In the genomic region with DNA sequence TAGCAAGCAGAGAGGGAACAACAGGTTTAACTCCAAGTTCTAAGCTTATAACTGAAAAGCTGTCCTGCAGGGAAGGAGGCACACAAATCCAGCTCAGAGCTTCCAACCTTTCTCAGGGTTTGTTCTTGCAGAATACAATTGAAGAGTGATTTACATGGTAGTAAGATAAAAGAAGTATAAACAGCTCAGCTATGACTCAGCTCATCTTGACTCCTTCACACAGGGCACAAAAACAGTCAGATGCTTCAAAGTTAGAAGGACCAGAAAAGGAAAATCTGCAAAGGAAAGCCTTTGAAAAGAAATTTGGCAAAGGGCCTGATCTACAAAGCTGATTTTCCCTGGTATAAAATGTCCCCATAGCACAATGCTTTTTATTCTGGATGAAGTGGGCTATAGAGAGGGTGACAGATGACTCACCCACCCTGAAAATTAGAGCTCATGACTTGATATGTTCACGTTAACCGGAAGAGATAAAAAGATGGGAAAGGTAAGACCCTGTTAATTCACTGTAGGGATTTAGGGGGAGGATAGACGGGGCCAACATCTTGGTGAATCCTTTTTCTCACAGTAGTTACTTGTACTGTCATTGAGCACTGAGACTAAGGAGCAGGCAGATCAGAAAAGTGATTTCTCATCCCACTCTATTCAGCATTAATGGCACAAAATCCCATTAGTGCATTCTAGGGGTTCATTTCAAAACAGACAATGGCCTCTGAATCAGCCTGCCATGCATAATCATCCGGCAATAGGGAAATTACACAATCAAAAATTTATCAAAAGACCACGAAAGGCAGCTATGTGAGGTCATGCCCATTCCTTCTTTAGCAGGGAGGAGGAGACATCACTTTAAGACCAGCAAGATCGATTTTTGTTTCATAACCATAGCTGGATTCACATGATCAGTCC, we compare ENCODE assay signal across 13 cellular contexts.
DNase-seq lines count a peak whose midpoint lies in the region; TF ChIP-seq lines count a peak whose summit lies in the region.
"Had no signal": no experiment of that assay in that cellular context is flagged by ENCODE, and none has a peak within 500 bp of the region (broad histone marks: within the 10 kb centered on the region; RNA-seq: fewer than 3 reads in every experiment).

No MANE protein-coding gene starts in this region.

- no peaks in the 10 kb centered on the region for H3K27me3 ChIP-seq in ACC112 (ENCODE audit: insufficient read depth, low read length)
- H3K27me3 ChIP-seq: BLaER1, dorsolateral prefrontal cortex had no signal

- H3K27ac Mint-ChIP-seq in glutamatergic neuron (ENCODE audit: unreplicated experiment) = peak overlapping the region; percentile 26
- H3K27ac Mint-ChIP-seq: activated naive CD4-positive, alpha-beta T cell treated with anti-CD3 and anti-CD28 coated beads, Interleukin-2, amount 50 U/mL, for 72 hours had no signal

- TF ChIP-seq CTCF in HEK293 (tag by site-specific recombination; IDR thresholded peaks at IDR 0.05) (no peak), astrocyte of the cerebellum (IDR thresholded peaks at IDR 0.05; ENCODE audit: low read depth, low read length, missing control alignments) (no peak), glutamatergic neuron (IDR thresholded peaks at IDR 0.05; ENCODE audit: partially characterized antibody, unreplicated experiment) (no peak)

- H3K4me3 Mint-ChIP-seq in glutamatergic neuron (ENCODE audit: unreplicated experiment) = no peak overlapping the region

- no peaks in the 10 kb centered on the region for H3K36me3 Mint-ChIP-seq in glutamatergic neuron (ENCODE audit: unreplicated experiment)
- H3K36me3 Mint-ChIP-seq: activated naive CD4-positive, alpha-beta T cell treated with anti-CD3 and anti-CD28 coated beads, Interleukin-2, amount 50 U/mL, for 72 hours had no signal

- peaks cover 3% of the 10 kb centered on the region for H3K27me3 Mint-ChIP-seq in glutamatergic neuron (ENCODE audit: unreplicated experiment)

- H3K9me3 Mint-ChIP-seq in glutamatergic neuron (ENCODE audit: unreplicated experiment) = peaks cover 3% of the 10 kb centered on the region
- H3K9me3 Mint-ChIP-seq: activated naive CD4-positive, alpha-beta T cell treated with anti-CD3 and anti-CD28 coated beads, Interleukin-2, amount 50 U/mL, for 72 hours had no signal

- H3K36me3 ChIP-seq in ACC112 (ENCODE audit: insufficient read depth, low read length) (no peaks in the 10 kb centered on the region), HEK293 (ENCODE audit: control insufficient read depth in 2 of 2, insufficient read depth in 1 of 2, low read length in 2 of 2) (no peaks in the 10 kb centered on the region)
- H3K36me3 ChIP-seq: BLaER1 had no signal

- no peaks in the 10 kb centered on the region for H3K9me3 ChIP-seq in HEK293 (ENCODE audit: control insufficient read depth, insufficient read depth, low read depth, low read length)
- H3K9me3 ChIP-seq: BLaER1 had no signal

- peak overlapping the region; percentile 62 for H3K27ac ChIP-seq in ACC112 (ENCODE audit: low read depth, low read length)
- no peak overlapping the region for H3K27ac ChIP-seq in HEK293 (ENCODE audit: extremely low read depth, low read depth, low read length)
- H3K27ac ChIP-seq: BLaER1 had no signal

- POLR2A ChIA-PET in HEK293 (lab: Yijun Ruan, JAX) = no interaction called here

- no peaks in the 10 kb centered on the region for H3K79me2 ChIP-seq in ACC112 (ENCODE audit: control insufficient read depth, insufficient read depth, low read length, unreplicated experiment)

- in situ Hi-C loops in astrocyte of the cerebellum (cut with HindIII; ENCODE audit: low sequenced_read_pairs) = loop anchor here (10.0 kb wide), 1 partner anchor 552 kb away; no protein-coding TSS in a partner anchor

- DNase-seq in astrocyte of the cerebellum (ENCODE audit: low read depth) (peak; percentile 49), glutamatergic neuron (no peak), SKM-1 treated with dmso at 0.1 percent for 144 hours (lab: John Stamatoyannopoulos, UW; ENCODE audit: unreplicated experiment) (no peak), NCI-H510A (lab: John Stamatoyannopoulos, UW) (no peak)
- DNase-seq in stimulated activated CD8-positive, alpha-beta memory T cell treated with anti-CD3 and anti-CD28 coated beads, Interleukin-4, amount 100 ng/mL, for 48 hours = no peak
- no peak for DNase-seq in stimulated activated CD4-positive, alpha-beta T cell treated with anti-CD3 and anti-CD28 coated beads, Interleukin-4, amount 100 ng/mL, for 1 hour
- DNase-seq: dorsolateral prefrontal cortex, NCI-H446 treated with DMSO at 0.1 percent for 48 hours, SHP77 treated with DMSO at 0.1 percent for 48 hours had no signal

- H2AFZ ChIP-seq in ACC112 (ENCODE audit: low read length, unreplicated experiment) = peak overlapping the region; percentile 36

- CTCF ChIA-PET in HEK293 (lab: Yijun Ruan, JAX) = no interaction called here

- H3K4me3 ChIP-seq in ACC112 (ENCODE audit: low read depth, low read length) (no peak overlapping the region; the same call in 1 of the 2 replicates), HEK293 (ENCODE audit: low read depth, low read length) (no peak overlapping the region), astrocyte of the cerebellum (ENCODE audit: low read depth, low read length) (no peak overlapping the region)
- H3K4me3 ChIP-seq: BLaER1, dorsolateral prefrontal cortex had no signal

- H3K4me1 Mint-ChIP-seq in glutamatergic neuron (ENCODE audit: low read depth, unreplicated experiment) = peaks cover 46% of the 10 kb centered on the region

- peaks cover 15% of the 10 kb centered on the region for H3K4me1 ChIP-seq in ACC112 (ENCODE audit: control insufficient read depth, insufficient read depth, low read length, unreplicated experiment)
- H3K4me1 ChIP-seq in HEK293 (ENCODE audit: control insufficient read depth, insufficient read depth, low read length) = no peaks in the 10 kb centered on the region
- H3K4me1 ChIP-seq: BLaER1 had no signal

TF ChIP-seq in HEK293, 187 proteins besides CTCF, POLR2A, EP300 and RAD21:
- TF ChIP-seq ZNF629 (tag by site-specific recombination; IDR thresholded peaks at IDR 0.05) (0 out of 2 replicates have a peak, but pooled peaks have one; percentile 7), ZNF350 (tag by site-specific recombination; IDR thresholded peaks at IDR 0.05) (no peak)
TF ChIP-seq in HEK293: peak in this region for 1.
